19 cellular contexts compared by ENCODE assay signal in genomic region chr12:132376464-132376830, GRCh38. TPM values are rescaled to one million over a fixed set of nuclear protein-coding genes. Genes with fewer than 3 reads are reported as not detected.
DNase-seq lines count a peak whose midpoint lies in the region; ATAC-seq, FAIRE-seq and TF ChIP-seq lines count a peak whose summit lies in the region.
"Had no signal": no experiment of that assay in that cellular context is flagged by ENCODE, and none has a peak within 500 bp of the region (broad histone marks: within the 10 kb centered on the region; RNA-seq: fewer than 3 reads in every experiment).

No MANE protein-coding gene starts in this region.

- no peaks in the 10 kb centered on the region for H3K4me1 Mint-ChIP-seq in activated naive CD4-positive, alpha-beta T cell treated with anti-CD3 and anti-CD28 coated beads, Interleukin-2, amount 10 ng/mL, durations not matched to agents 7 days and 5 days
- H3K4me1 Mint-ChIP-seq: IgD-negative memory B cell had no signal

- no peak for FAIRE-seq in kidney (lab: Jason Lieb, UNC)
- FAIRE-seq: G401.6, GM12892, GM19239 had no signal

- H3K27ac Mint-ChIP-seq in activated naive CD4-positive, alpha-beta T cell treated with anti-CD3 and anti-CD28 coated beads, Interleukin-2, amount 10 ng/mL, durations not matched to agents 7 days and 5 days, result no peak overlapping the region
- H3K27ac Mint-ChIP-seq: CD4-positive, alpha-beta T cell; IgD-negative memory B cell had no signal

- no peak overlapping the region for H3K9ac ChIP-seq in kidney (ENCODE audit: low read length in 2 of 2)

- H3K27ac ChIP-seq in RWPE2 (ENCODE audit: poor library complexity, severe bottlenecking), result no peak overlapping the region
- H3K27ac ChIP-seq in kidney (ENCODE audit: low read depth in 2 of 2, low read length in 2 of 2), result no peak overlapping the region
- H3K27ac ChIP-seq in spleen, result no peak overlapping the region
- H3K27ac ChIP-seq: 22Rv1 had no signal

- H3K4me1 ChIP-seq in RWPE2 (ENCODE audit: insufficient read depth, poor library complexity, severe bottlenecking) (no peaks in the 10 kb centered on the region), kidney (ENCODE audit: control insufficient read depth in 1 of 2, insufficient read depth in 1 of 2, low read depth in 1 of 2, low read length in 2 of 2) (no peaks in the 10 kb centered on the region), spleen (no peaks in the 10 kb centered on the region)

- peaks cover 56% of the 10 kb centered on the region for H3K27me3 ChIP-seq in RWPE2 (ENCODE audit: insufficient read depth, poor library complexity, severe bottlenecking)
- peaks cover 5 to 88% (median 49%) of the 10 kb centered on the region in 7 donors for H3K27me3 ChIP-seq in spleen (replicated peaks in 1 of 7)

- CTCF ChIA-PET in activated naive CD4-positive, alpha-beta T cell treated with anti-CD3 and anti-CD28 coated beads, Interleukin-2, amount 10 ng/mL, durations not matched to agents 7 days and 5 days (lab: Charles Lee), result no interaction called here
- CTCF ChIA-PET in GM10248 (lab: Yijun Ruan, JAX), result no interaction called here

- ATAC-seq in RWPE2 (ENCODE audit: low read depth), result no peak
- ATAC-seq: HCT116 had no signal

- intact Hi-C loops in kidney (cut with DNase I), result no loop called here
- intact Hi-C loops in spleen (cut with DNase I; ENCODE audit: low total_unique reads), result no loop called here

- H3K4me3 Mint-ChIP-seq in activated naive CD4-positive, alpha-beta T cell treated with anti-CD3 and anti-CD28 coated beads, Interleukin-2, amount 10 ng/mL, durations not matched to agents 7 days and 5 days, result no peak overlapping the region
- H3K4me3 Mint-ChIP-seq: CD4-positive, alpha-beta T cell; IgD-negative memory B cell had no signal

- H3K9me3 Mint-ChIP-seq in activated naive CD4-positive, alpha-beta T cell treated with anti-CD3 and anti-CD28 coated beads, Interleukin-2, amount 10 ng/mL, durations not matched to agents 7 days and 5 days, result no peaks in the 10 kb centered on the region
- H3K9me3 Mint-ChIP-seq: CD4-positive, alpha-beta T cell had no signal

- TF ChIP-seq POLR2A in spleen (IDR thresholded peaks at IDR 0.05), result no peak

- TF ChIP-seq CTCF in RWPE2 (IDR thresholded peaks at IDR 0.05; ENCODE audit: poor library complexity, severe bottlenecking) (no peak), kidney (IDR thresholded peaks at IDR 0.05; ENCODE audit: borderline replicate concordance, extremely low read depth, insufficient read depth) (no peak), spleen (IDR thresholded peaks at IDR 0.05 in 8 of 11, conservative IDR thresholded peaks at IDR 0.05 in 3 of 11) (no peak), GM10248 (IDR thresholded peaks at IDR 0.05; ENCODE audit: control extremely low read depth, extremely low read depth, low read depth, missing control alignments) (no peak)

- no peaks in the 10 kb centered on the region for H3K36me3 ChIP-seq in RWPE2 (ENCODE audit: low read depth)
- H3K36me3 ChIP-seq in kidney (ENCODE audit: control insufficient read depth in 1 of 2, insufficient read depth in 2 of 2, low read length in 2 of 2), result no peaks in the 10 kb centered on the region
- no peaks in the 10 kb centered on the region for H3K36me3 ChIP-seq in spleen

- 52 to 73% (median 63%) methylated on average over 10 of the region's 10 CpGs for WGBS in spleen, 5 donors

- no peaks in the 10 kb centered on the region for H3K36me3 Mint-ChIP-seq in activated naive CD4-positive, alpha-beta T cell treated with anti-CD3 and anti-CD28 coated beads, Interleukin-2, amount 10 ng/mL, durations not matched to agents 7 days and 5 days
- H3K36me3 Mint-ChIP-seq: IgD-negative memory B cell had no signal

- DNase-seq in activated naive CD4-positive, alpha-beta T cell treated with anti-CD3 and anti-CD28 coated beads, Interleukin-2, amount 10 ng/mL, durations not matched to agents 7 days and 5 days, result peak; percentile 12
- DNase-seq in activated naive CD4-positive, alpha-beta T cell treated with Interleukin-2 at 50 U/mL for 16 hours, result no peak
- DNase-seq in RWPE2 (ENCODE audit: low spot score) (peak; percentile 23), kidney (peak; percentile 43), spleen (peak; percentile 51), SIG-M5 (lab: John Stamatoyannopoulos, UW) (no peak), GM10248 (ENCODE audit: extremely low spot score) (no peak), cerebellar nuclear complex (lab: John Stamatoyannopoulos, UW) (no peak)
- DNase-seq: C1 segment of cervical spinal cord; Calu3; CD4-positive, alpha-beta T cell; DMS 273 treated with DMSO at 0.1 percent for 48 hours; GOT3 had no signal

- no peaks in the 10 kb centered on the region for H3K9me3 ChIP-seq in RWPE2 (ENCODE audit: severe bottlenecking)
- H3K9me3 ChIP-seq in kidney (ENCODE audit: control insufficient read depth in 1 of 2, low read length in 2 of 2), result peaks cover under 1 to 2% of the 10 kb centered on the region in 2 donors
- peaks cover 0 to 4% (median 0%) of the 10 kb centered on the region in 8 donors for H3K9me3 ChIP-seq in spleen

- H3K4me3 ChIP-seq in RWPE2 (ENCODE audit: severe bottlenecking) (no peak overlapping the region), kidney (ENCODE audit: low read length in 2 of 2) (no peak overlapping the region), spleen (no peak overlapping the region)

- POLR2A ChIA-PET in GM10248 (lab: Yijun Ruan, JAX), result no interaction called here

- H3K27me3 Mint-ChIP-seq in activated naive CD4-positive, alpha-beta T cell treated with anti-CD3 and anti-CD28 coated beads, Interleukin-2, amount 10 ng/mL, durations not matched to agents 7 days and 5 days, result peaks cover 60% of the 10 kb centered on the region

RNA-seq across cellular contexts. Expression of gene GALNT9, which starts 47.1 kb away (rescaled TPM):
- total RNA-seq in kidney, result 20.7 TPM
- 4.8 TPM for polyA plus RNA-seq in kidney (ENCODE audit: insufficient read depth, low read depth, low replicate concordance)
- total RNA-seq in spleen, result 1 to 10 TPM in 5 of 7 donors, under 1 TPM in 2; 0.52 to 2.4 (median 1.4) TPM
- under 1 TPM; 0.20 to 0.51 (median 0.30) TPM for polyA plus RNA-seq in spleen
- total RNA-seq: CD4-positive, alpha-beta T cell had no signal

Comparison
In these comparisons a context has a peak if more than half of its experiments do, and no peak if none do; other contexts are left out.
1. DNase-seq: peak in activated naive CD4-positive, alpha-beta T cell treated with anti-CD3 and anti-CD28 coated beads, Interleukin-2, amount 10 ng/mL, durations not matched to agents 7 days and 5 days (single experiment), RWPE2 (single experiment), kidney (single experiment) and spleen (single experiment); none in activated naive CD4-positive, alpha-beta T cell treated with Interleukin-2 at 50 U/mL for 16 hours (single experiment), SIG-M5 (single experiment), GM10248 (single experiment) and cerebellar nuclear complex (0 of 2).